ENCODE assay signal across 10 cellular contexts in the genomic region with DNA sequence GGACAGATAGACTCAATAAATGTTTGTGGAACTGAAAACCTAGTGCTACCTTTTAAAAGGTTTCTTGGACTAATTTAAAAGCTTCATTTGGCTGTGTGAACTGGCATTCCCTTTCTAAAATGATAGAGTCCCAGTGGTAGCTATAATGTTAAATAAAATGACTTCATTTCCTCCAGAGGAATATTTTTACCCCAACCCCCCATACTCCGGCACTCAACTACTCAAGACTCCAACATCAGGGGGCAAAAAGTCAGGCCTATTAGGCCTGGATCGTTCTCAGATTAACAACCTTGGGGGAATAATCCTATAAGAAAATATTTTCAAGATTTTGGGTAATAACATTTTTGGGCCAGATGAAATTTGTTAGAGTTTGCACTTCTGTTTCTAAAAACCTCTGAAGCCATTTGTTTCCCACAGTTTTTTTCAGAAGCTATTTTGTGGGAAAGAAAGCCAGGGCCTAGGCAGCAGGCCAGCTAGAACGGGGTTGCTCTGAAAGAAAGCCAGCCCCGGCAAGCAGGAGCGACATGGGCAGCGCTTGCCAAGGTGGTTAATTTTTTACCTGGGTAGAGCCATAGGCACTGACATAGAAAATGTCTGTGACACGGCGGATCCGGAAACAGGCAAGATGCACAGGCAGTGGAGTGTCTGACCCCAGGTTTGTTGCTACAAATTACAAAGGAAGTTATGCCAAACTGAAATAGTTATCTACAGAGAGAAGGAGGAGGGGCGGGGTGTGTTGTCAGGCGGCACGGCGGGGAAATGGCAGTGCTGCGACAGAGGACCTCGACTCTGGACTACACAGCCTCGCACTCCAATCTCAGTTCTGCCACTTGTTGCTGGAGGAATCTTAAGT.
A peak's percentile ranks its signal among the peaks of the same experiment; 100 is the strongest.
DNase-seq lines count a peak whose midpoint lies in the region; ATAC-seq and TF ChIP-seq lines count a peak whose summit lies in the region.
"Had no signal": no experiment of that assay in that cellular context is flagged by ENCODE, and none has a peak within 500 bp of the region (broad histone marks: within the 10 kb centered on the region; RNA-seq: fewer than 3 reads in every experiment).

No MANE protein-coding gene starts in this region.

- H3K4me1 Mint-ChIP-seq in GM23338 = peaks cover 59% of the 10 kb centered on the region

- peak overlapping the region; percentile 28 for H3K4me2 ChIP-seq in GM23338

- DNase-seq in GM23338 (ENCODE audit: low spot score) (peak; percentile 20), astrocyte of the hippocampus (ENCODE audit: low read depth, low spot score) (peak; percentile 81), inferior parietal cortex (ENCODE audit: extremely low spot score) (peak; percentile 35), gastrocnemius medialis (no peak), NCI-H526 treated with DMSO at 0.1 percent for 48 hours (lab: John Stamatoyannopoulos, UW) (no peak), NCI-H2171 treated with DMSO at 0.1 percent for 48 hours (lab: John Stamatoyannopoulos, UW) (no peak), SKM-1 treated with dmso at 0.1 percent for 144 hours (lab: John Stamatoyannopoulos, UW; ENCODE audit: unreplicated experiment) (no peak)
- DNase-seq: activated CD8-positive, alpha-beta memory T cell treated with anti-CD3 and anti-CD28 coated beads, Interleukin-2, amount 50 U/mL, for 48 hours; stimulated activated naive CD8-positive, alpha-beta T cell treated with anti-CD3 and anti-CD28 coated beads, Interleukin-15, Interleukin-2, amounts not matched to agents 100 U/mL and 50 U/mL, for 24 hours had no signal

- H3K9me2 ChIP-seq in GM23338 (ENCODE audit: insufficient read depth) = no peaks in the 10 kb centered on the region

- intact Hi-C loops in gastrocnemius medialis (cut with DNase I; ENCODE audit: low total_unique reads) = loop anchor here (10.0 kb wide), 1 partner anchor 161 kb away; no protein-coding TSS in a partner anchor

- H4K20me1 ChIP-seq in GM23338 (replicated peaks; ENCODE audit: insufficient read depth) = no peaks in the 10 kb centered on the region

- H3K79me2 ChIP-seq in GM23338 (replicated peaks; ENCODE audit: insufficient read depth) = peaks cover 55% of the 10 kb centered on the region

- in situ Hi-C loops in gastrocnemius medialis (cut with MboI; ENCODE audit: low sequenced_read_pairs in 4 of 4) = no loop called here

- H3K4me1 ChIP-seq in GM23338 (ENCODE audit: insufficient read depth) (peaks cover 42% of the 10 kb centered on the region), gastrocnemius medialis (peaks cover 23 to 29% of the 10 kb centered on the region in 2 donors)

- TF ChIP-seq POLR2A in gastrocnemius medialis (IDR thresholded peaks at IDR 0.05) = no peak

- H3K27me3 ChIP-seq in GM23338 (ENCODE audit: insufficient read depth) = no peaks in the 10 kb centered on the region
- H3K27me3 ChIP-seq in gastrocnemius medialis = no peaks in the 10 kb centered on the region

- H3K9me3 Mint-ChIP-seq in GM23338 = no peaks in the 10 kb centered on the region

- no peaks in the 10 kb centered on the region for H3F3A ChIP-seq in GM23338 (replicated peaks; ENCODE audit: low read depth)

- TF ChIP-seq CTCF in GM23338 (conservative IDR thresholded peaks at IDR 0.05; ENCODE audit: low read depth in 2 of 2) (no peak), gastrocnemius medialis (IDR thresholded peaks at IDR 0.05 in 4 of 5, conservative IDR thresholded peaks at IDR 0.05 in 1 of 5) (no peak)

- H3K4me3 Mint-ChIP-seq in GM23338 = peak overlapping the region; percentile 32; the same call in 1 of the 3 replicates

- peak overlapping the region; percentile 99 for H3K27ac Mint-ChIP-seq in GM23338

- H3K36me3 ChIP-seq in GM23338 (ENCODE audit: insufficient read depth) = no peaks in the 10 kb centered on the region
- H3K36me3 ChIP-seq in gastrocnemius medialis = no peaks in the 10 kb centered on the region

- H3K36me3 Mint-ChIP-seq in GM23338 (ENCODE audit: low read depth) = peaks cover 4% of the 10 kb centered on the region; the same call in 1 of the 3 replicates

- no peak overlapping the region for H3K4me3 ChIP-seq in GM23338
- peak overlapping the region; percentile 42 to 56 (median 48) for H3K4me3 ChIP-seq in gastrocnemius medialis

- H3K9me3 ChIP-seq in gastrocnemius medialis = no peaks in the 10 kb centered on the region

- ATAC-seq in GM23338 = peak; percentile 11; the same call in 2 of the 3 replicates
- ATAC-seq in gastrocnemius medialis = peak; percentile 29 to 51
- no peak for ATAC-seq in HG03354 (IDR thresholded peaks at IDR 0.05; ENCODE audit: poor library complexity, severe bottlenecking, unreplicated experiment)
- ATAC-seq: stimulated activated naive CD8-positive, alpha-beta T cell treated with anti-CD3 and anti-CD28 coated beads, Interleukin-15, Interleukin-2, amounts not matched to agents 100 U/mL and 50 U/mL, for 24 hours had no signal

- H2AFZ ChIP-seq in GM23338 = no peak overlapping the region

- H3K27ac ChIP-seq in GM23338 (ENCODE audit: low read depth) (peak overlapping the region; percentile 92), gastrocnemius medialis (peak overlapping the region; percentile 42 to 75 (median 64))

- peaks cover 13% of the 10 kb centered on the region for H3K27me3 Mint-ChIP-seq in GM23338 (ENCODE audit: insufficient read depth, low read depth, poor library complexity)

TF ChIP-seq in GM23338, 12 proteins besides CTCF, POLR2A, EP300 and RAD21:
- TF ChIP-seq ZNF331 (CRISPR knock-in tag; IDR thresholded peaks at IDR 0.05; ENCODE audit: low read depth) = no peak
- no peak for TF ChIP-seq REST (IDR thresholded peaks at IDR 0.05; ENCODE audit: unreplicated experiment)
- TF ChIP-seq NANOG (IDR thresholded peaks at IDR 0.05; ENCODE audit: borderline replicate concordance) = no peak
- TF ChIP-seq EZH2 (IDR thresholded peaks at IDR 0.05; ENCODE audit: low read depth, unreplicated experiment) = no peak
- no peak for TF ChIP-seq EZH2phosphoT487 (IDR thresholded peaks at IDR 0.05; ENCODE audit: unreplicated experiment)

Comparison
In these comparisons a context has a peak if more than half of its experiments do, and no peak if none do; other contexts are left out.
1. DNase-seq: peak in GM23338 (single experiment), astrocyte of the hippocampus (single experiment) and inferior parietal cortex (single experiment); none in gastrocnemius medialis (0 of 2), NCI-H526 treated with DMSO at 0.1 percent for 48 hours (single experiment), NCI-H2171 treated with DMSO at 0.1 percent for 48 hours (single experiment) and SKM-1 treated with dmso at 0.1 percent for 144 hours (single experiment).